21 cellular contexts compared by ENCODE assay signal in the genomic region with DNA sequence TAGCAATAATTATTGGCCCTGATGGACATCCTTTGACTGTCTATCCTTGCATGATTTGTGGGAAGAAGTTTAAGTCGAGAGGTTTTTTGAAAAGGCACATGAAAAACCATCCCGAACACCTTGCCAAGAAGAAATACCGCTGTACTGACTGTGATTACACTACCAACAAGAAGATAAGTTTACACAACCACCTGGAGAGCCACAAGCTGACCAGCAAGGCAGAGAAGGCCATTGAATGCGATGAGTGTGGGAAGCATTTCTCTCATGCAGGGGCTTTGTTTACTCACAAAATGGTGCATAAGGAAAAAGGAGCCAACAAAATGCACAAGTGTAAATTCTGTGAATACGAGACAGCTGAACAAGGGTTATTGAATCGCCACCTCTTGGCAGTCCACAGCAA.
DNase-seq lines count a peak whose midpoint lies in the region; ATAC-seq, FAIRE-seq and TF ChIP-seq lines count a peak whose summit lies in the region.
"Had no signal": no experiment of that assay in that cellular context is flagged by ENCODE, and none has a peak within 500 bp of the region (broad histone marks: within the 10 kb centered on the region; RNA-seq: fewer than 3 reads in every experiment).

No MANE protein-coding gene starts in this region.

- H3K9ac ChIP-seq in HepG2 (ENCODE audit: insufficient read depth, low read depth, low read length), result no peak overlapping the region
- H3K9ac ChIP-seq: GM23248 had no signal

- no peak overlapping the region for H2AFZ ChIP-seq in HepG2 (ENCODE audit: low read length)
- H2AFZ ChIP-seq: GM23248 had no signal

- no peak for TF ChIP-seq EP300 in HepG2 (IDR thresholded peaks at IDR 0.05; ENCODE audit: low read depth in 2 of 2, low read length in 2 of 2)
- TF ChIP-seq EP300 in HepG2 (CRISPR knock-in tag; IDR thresholded peaks at IDR 0.05; ENCODE audit: borderline replicate concordance), result no peak

- intact Hi-C loops in right lobe of liver (cut with DNase I), result no loop called here
- intact Hi-C loops in HepG2 (cut with micrococcal nuclease; ENCODE audit: unreplicated experiment), result no loop called here

- H3K27me3 ChIP-seq in right lobe of liver, result no peaks in the 10 kb centered on the region
- H3K27me3 ChIP-seq in HepG2 (ENCODE audit: control insufficient read depth in 1 of 2, insufficient read depth in 2 of 2, low read length in 2 of 2), result no peaks in the 10 kb centered on the region
- no peaks in the 10 kb centered on the region for H3K27me3 ChIP-seq in bronchial epithelial cell (ENCODE audit: control insufficient read depth, insufficient read depth, low read length)

- H3K4me1 ChIP-seq in right lobe of liver (peaks cover 0 to under 1% (median 0%) of the 10 kb centered on the region in 4 donors), HepG2 (ENCODE audit: insufficient read depth, low read length) (0 out of 2 replicates have a peak, but pooled peaks cover 4% of the 10 kb centered on the region)

- H3K4me3 ChIP-seq in right lobe of liver (no peak overlapping the region), HepG2 (replicated peaks in 1 of 3; ENCODE audit: insufficient read depth in 1 of 3, low read depth in 2 of 3, low read length in 3 of 3) (no peak overlapping the region), bronchial epithelial cell (ENCODE audit: low read depth, low read length) (no peak overlapping the region)
- H3K4me3 ChIP-seq: GM23248 had no signal

- BruUV-seq in HepG2 (replicated peaks; lab: Mats Ljungman, UMichigan), result no TSS peak

- H3K36me3 ChIP-seq in right lobe of liver (peaks cover 5 to 57% (median 29%) of the 10 kb centered on the region in 4 donors), HepG2 (replicated peaks in 1 of 2; ENCODE audit: control insufficient read depth in 1 of 2, insufficient read depth in 2 of 2, low read length in 2 of 2) (peaks cover 3 to 27% of the 10 kb centered on the region in 2 experiments; a peak in 4 of 5 replicates), bronchial epithelial cell (ENCODE audit: control insufficient read depth, insufficient read depth, low read length) (no peaks in the 10 kb centered on the region)

- H3K27ac ChIP-seq in right lobe of liver, result no peak overlapping the region
- H3K27ac ChIP-seq in HepG2 (ENCODE audit: extremely low read length, insufficient read depth, low read length), result no peak overlapping the region
- H3K27ac ChIP-seq: GM23248 had no signal

- H3K9me3 ChIP-seq in right lobe of liver, result no peaks in the 10 kb centered on the region
- H3K9me3 ChIP-seq in HepG2 (ENCODE audit: low read length), result no peaks in the 10 kb centered on the region

- TF ChIP-seq RAD21 in HepG2 (CRISPR knock-in tag; IDR thresholded peaks at IDR 0.05), result no peak

- peaks cover 3% of the 10 kb centered on the region; the same call in 1 of the 2 replicates for H4K20me1 ChIP-seq in HepG2 (ENCODE audit: insufficient read depth, low read length)

- DNase-seq in right lobe of liver (no peak), HepG2 (ENCODE audit: low spot score) (no peak), HTR-8/SVneo (ENCODE audit: insufficient read length, low spot score) (no peak), bronchial epithelial cell (ENCODE audit: low read depth) (no peak), mesothelial cell of epicardium (ENCODE audit: low spot score in 2 of 2, unreplicated experiment in 2 of 2) (no peak), glutamatergic neuron (no peak)
- no peak for DNase-seq in activated T-cell treated with anti-CD3 and anti-CD28 coated beads, Interleukin-2, amount 50 U/mL, for 48 hours
- no peak for DNase-seq in stimulated activated CD4-positive, alpha-beta T cell treated with anti-CD3 and anti-CD28 coated beads, Interleukin-2, amount 100 ng/mL, for 24 hours
- DNase-seq: C1 segment of cervical spinal cord; Calu3; CD4-positive, alpha-beta memory T cell; COR-L47; DMS53; DND-41; GM23248; H7; HCEC 1CT; HFFc6 had no signal

- TF ChIP-seq CTCF in right lobe of liver (IDR thresholded peaks at IDR 0.05) (no peak), HepG2 (CRISPR knock-in tag; IDR thresholded peaks at IDR 0.05) (no peak), bronchial epithelial cell (IDR thresholded peaks at IDR 0.05; ENCODE audit: insufficient read depth, low read length, severe bottlenecking) (no peak), mesothelial cell of epicardium (IDR thresholded peaks at IDR 0.05; ENCODE audit: unreplicated experiment) (no peak), glutamatergic neuron (IDR thresholded peaks at IDR 0.05; ENCODE audit: partially characterized antibody, unreplicated experiment) (no peak)

- H3K27ac Mint-ChIP-seq in mesothelial cell of epicardium, result peak overlapping the region; percentile 6
- no peak overlapping the region for H3K27ac Mint-ChIP-seq in glutamatergic neuron (ENCODE audit: unreplicated experiment)
- H3K27ac Mint-ChIP-seq: HFFc6 had no signal

- no peak overlapping the region for H3K4me2 ChIP-seq in HepG2 (ENCODE audit: low read depth, low read length)

- TF ChIP-seq POLR2A in right lobe of liver (IDR thresholded peaks at IDR 0.05) (no peak), HepG2 (IDR thresholded peaks at IDR 0.05; ENCODE audit: insufficient read depth in 1 of 2, low read depth in 2 of 2, low read length in 2 of 2) (no peak)

- WGBS in right lobe of liver (ENCODE audit: insufficient coverage, low coverage, low lambda C conversion rate, missing lambda C conversion rate), result 61% methylated on average over 5 of the region's 6 CpGs
- 95% methylated on average over 6 of the region's 6 CpGs for WGBS in HepG2 (ENCODE audit: low lambda C conversion rate)

- no peak overlapping the region for H3K4me3 Mint-ChIP-seq in mesothelial cell of epicardium
- H3K4me3 Mint-ChIP-seq in glutamatergic neuron (ENCODE audit: unreplicated experiment), result no peak overlapping the region
- H3K4me3 Mint-ChIP-seq: CD4-positive, alpha-beta memory T cell; HFFc6 had no signal

- in situ Hi-C loops in HepG2 (cut with HindIII; ENCODE audit: extremely low pct_ligation_motif_present, low pct_unique_long_range_greater_than_20kb), result no loop called here

- H3K27me3 Mint-ChIP-seq in mesothelial cell of epicardium (ENCODE audit: low read depth) (no peaks in the 10 kb centered on the region), glutamatergic neuron (ENCODE audit: unreplicated experiment) (no peaks in the 10 kb centered on the region)
- H3K27me3 Mint-ChIP-seq: CD4-positive, alpha-beta memory T cell had no signal

- POLR2A ChIA-PET in HepG2 (lab: Yijun Ruan, JAX), result no interaction called here

- peaks cover 9% of the 10 kb centered on the region for H3K4me1 Mint-ChIP-seq in mesothelial cell of epicardium
- H3K4me1 Mint-ChIP-seq in glutamatergic neuron (ENCODE audit: low read depth, unreplicated experiment), result peaks cover 5% of the 10 kb centered on the region

- peaks cover 8% of the 10 kb centered on the region for H3K79me2 ChIP-seq in HepG2 (ENCODE audit: insufficient read depth, low read length)

- H3K9me3 Mint-ChIP-seq in mesothelial cell of epicardium, result no peaks in the 10 kb centered on the region
- H3K9me3 Mint-ChIP-seq in glutamatergic neuron (ENCODE audit: unreplicated experiment), result no peaks in the 10 kb centered on the region
- H3K9me3 Mint-ChIP-seq: CD4-positive, alpha-beta memory T cell; HFFc6 had no signal

- H3K36me3 Mint-ChIP-seq in mesothelial cell of epicardium (peaks cover 26% of the 10 kb centered on the region), glutamatergic neuron (ENCODE audit: unreplicated experiment) (no peaks in the 10 kb centered on the region)

- peak in 3 of 4 donors; percentile 10 to 42 (median 36) for ATAC-seq in right lobe of liver
- ATAC-seq in HepG2, result no peak

- CTCF ChIA-PET in HepG2 (lab: Yijun Ruan, JAX; ENCODE audit: low intra/inter-chr PET ratio, low total read pairs), result no interaction called here

- FAIRE-seq in HepG2 (lab: Jason Lieb, UNC), result no peak
- peak; percentile 93 for FAIRE-seq in HTR-8/SVneo (lab: Jason Lieb, UNC)
- FAIRE-seq in bronchial epithelial cell (lab: Jason Lieb, UNC), result peak; percentile 93
- FAIRE-seq: G401.6, GM19239, H1 had no signal

TF ChIP-seq in HepG2, 621 proteins besides CTCF, POLR2A, EP300 and RAD21:
- TF ChIP-seq ZNF782 (CRISPR knock-in tag; IDR thresholded peaks at IDR 0.05; ENCODE audit: borderline replicate concordance) (no peak), RBM39 (IDR thresholded peaks at IDR 0.05; ENCODE audit: low read depth, low read length, poor library complexity, severe bottlenecking) (no peak), RXRA (CRISPR knock-in tag; IDR thresholded peaks at IDR 0.05) (no peak), SAP130 (CRISPR knock-in tag; IDR thresholded peaks at IDR 0.05; ENCODE audit: low read depth) (no peak), PLRG1 (conservative IDR thresholded peaks at IDR 0.05) (no peak), PTBP1 (IDR thresholded peaks at IDR 0.05; ENCODE audit: low read depth, low read length, poor library complexity, severe bottlenecking) (no peak), DNMT1 (CRISPR knock-in tag; IDR thresholded peaks at IDR 0.05) (no peak), HES4 (CRISPR knock-in tag; IDR thresholded peaks at IDR 0.05; ENCODE audit: borderline replicate concordance) (no peak), TOPORS (CRISPR knock-in tag; IDR thresholded peaks at IDR 0.05) (no peak), ASH2L (IDR thresholded peaks at IDR 0.05; ENCODE audit: insufficient read length, low read depth, low read length) (no peak), ZNF350 (CRISPR knock-in tag; IDR thresholded peaks at IDR 0.05; ENCODE audit: borderline replicate concordance, low read depth) (no peak), ZSCAN25 (CRISPR knock-in tag; IDR thresholded peaks at IDR 0.05) (no peak), TRIM24 (CRISPR knock-in tag; IDR thresholded peaks at IDR 0.05) (no peak), CENPT (CRISPR knock-in tag; IDR thresholded peaks at IDR 0.05; ENCODE audit: low read depth) (no peak), GATAD1 (CRISPR knock-in tag; IDR thresholded peaks at IDR 0.05) (no peak)
- TF ChIP-seq, protein P1, sequence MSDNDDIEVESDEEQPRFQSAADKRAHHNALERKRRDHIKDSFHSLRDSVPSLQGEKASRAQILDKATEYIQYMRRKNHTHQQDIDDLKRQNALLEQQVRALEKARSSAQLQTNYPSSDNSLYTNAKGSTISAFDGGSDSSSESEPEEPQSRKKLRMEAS (IDR thresholded peaks at IDR 0.05), result no peak
